In the genomic region with DNA sequence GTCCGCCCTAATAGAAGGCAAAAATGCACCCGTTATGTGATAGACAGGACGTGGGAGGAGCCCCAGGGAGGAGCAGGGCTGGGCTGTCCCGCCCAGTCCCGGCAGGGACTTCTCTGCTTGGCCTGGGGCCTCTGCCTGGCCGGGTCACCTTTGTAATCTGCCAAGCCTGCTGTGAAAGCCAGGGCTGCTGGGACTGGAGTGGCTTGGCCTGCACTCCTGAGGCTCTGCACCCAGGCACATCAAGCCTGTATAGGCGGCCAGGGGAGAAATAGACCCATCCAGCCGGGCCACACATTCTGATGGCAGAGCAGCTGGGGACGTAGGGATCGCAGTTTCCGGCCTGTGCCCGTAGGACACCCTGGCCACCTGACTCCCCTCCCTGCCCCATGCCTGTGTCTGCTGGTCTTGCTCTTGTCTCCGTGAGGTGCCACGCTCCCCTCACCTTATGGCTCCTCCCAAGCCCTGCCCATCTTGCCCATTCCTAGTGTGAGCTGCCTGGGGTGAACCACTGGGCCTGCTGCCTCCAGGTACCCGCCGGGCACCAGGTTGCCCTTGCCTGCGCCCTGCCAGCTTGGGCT, we compare ENCODE assay signal across 13 cellular contexts. TPM values are rescaled to one million over a fixed set of nuclear protein-coding genes. Genes with fewer than 3 reads are reported as not detected.
A peak's percentile ranks its signal among the peaks of the same experiment; 100 is the strongest.
DNase-seq lines count a peak whose midpoint lies in the region; ATAC-seq, FAIRE-seq and TF ChIP-seq lines count a peak whose summit lies in the region.
"Had no signal": no experiment of that assay in that cellular context is flagged by ENCODE, and none has a peak within 500 bp of the region (broad histone marks: within the 10 kb centered on the region; RNA-seq: fewer than 3 reads in every experiment).

No MANE protein-coding gene starts in this region.

- H3K36me3 Mint-ChIP-seq in GM23338 (ENCODE audit: low read depth) (peaks cover 68% of the 10 kb centered on the region), brain (peaks cover 73% of the 10 kb centered on the region)
- peaks cover 100% of the 10 kb centered on the region for H3K36me3 Mint-ChIP-seq in stimulated activated effector memory CD8-positive, alpha-beta T cell treated with anti-CD3 and anti-CD28 coated beads, Interleukin-12 subunit alpha, Interleukin-12 subunit beta, amount 100 ng/mL, for 72 hours

- no peak overlapping the region for H3K4me2 ChIP-seq in GM23338

- H3K27me3 ChIP-seq in GM23338 (ENCODE audit: insufficient read depth): no peaks in the 10 kb centered on the region

- H3K4me3 ChIP-seq in GM23338: no peak overlapping the region
- H3K4me3 ChIP-seq: SK-N-MC had no signal

- peak; percentile 57 for ATAC-seq in GM23338
- no peak for ATAC-seq in stimulated activated effector memory CD8-positive, alpha-beta T cell treated with anti-CD3 and anti-CD28 coated beads, Interleukin-12 subunit alpha, Interleukin-12 subunit beta, amount 100 ng/mL, for 72 hours
- no peak for ATAC-seq in GM21526 (IDR thresholded peaks at IDR 0.05; ENCODE audit: low FRiP score, unreplicated experiment)

- H3K9me3 Mint-ChIP-seq in GM23338: no peaks in the 10 kb centered on the region
- H3K9me3 Mint-ChIP-seq in brain: no peaks in the 10 kb centered on the region
- no peaks in the 10 kb centered on the region for H3K9me3 Mint-ChIP-seq in stimulated activated effector memory CD8-positive, alpha-beta T cell treated with anti-CD3 and anti-CD28 coated beads, Interleukin-12 subunit alpha, Interleukin-12 subunit beta, amount 100 ng/mL, for 72 hours

- FAIRE-seq in HTR-8/SVneo (lab: Jason Lieb, UNC): no peak
- FAIRE-seq: endometrium had no signal

- no peaks in the 10 kb centered on the region for H3K4me1 ChIP-seq in GM23338 (ENCODE audit: insufficient read depth)

- H3K36me3 ChIP-seq in GM23338 (ENCODE audit: insufficient read depth): peaks cover 22% of the 10 kb centered on the region

- H3K27me3 Mint-ChIP-seq in GM23338 (ENCODE audit: insufficient read depth, low read depth, poor library complexity): peaks cover 16% of the 10 kb centered on the region
- H3K27me3 Mint-ChIP-seq in brain: peaks cover 5% of the 10 kb centered on the region

- H3K27ac Mint-ChIP-seq in GM23338 (no peak overlapping the region), brain (peak overlapping the region in 4 of 5 experiments; percentile 35 to 83 (median 58))
- H3K27ac Mint-ChIP-seq in stimulated activated effector memory CD8-positive, alpha-beta T cell treated with anti-CD3 and anti-CD28 coated beads, Interleukin-12 subunit alpha, Interleukin-12 subunit beta, amount 100 ng/mL, for 72 hours: peak overlapping the region; percentile 89

- no peak overlapping the region for H3K4me3 Mint-ChIP-seq in GM23338
- H3K4me3 Mint-ChIP-seq in brain: no peak overlapping the region
- H3K4me3 Mint-ChIP-seq in stimulated activated effector memory CD8-positive, alpha-beta T cell treated with anti-CD3 and anti-CD28 coated beads, Interleukin-12 subunit alpha, Interleukin-12 subunit beta, amount 100 ng/mL, for 72 hours: no peak overlapping the region

- H3K4me1 Mint-ChIP-seq in GM23338 (no peaks in the 10 kb centered on the region), brain (no peaks in the 10 kb centered on the region)
- H3K4me1 Mint-ChIP-seq in stimulated activated effector memory CD8-positive, alpha-beta T cell treated with anti-CD3 and anti-CD28 coated beads, Interleukin-12 subunit alpha, Interleukin-12 subunit beta, amount 100 ng/mL, for 72 hours: peaks cover 7% of the 10 kb centered on the region

- no peaks in the 10 kb centered on the region for H3F3A ChIP-seq in GM23338 (replicated peaks; ENCODE audit: low read depth)

- H4K20me1 ChIP-seq in GM23338 (replicated peaks; ENCODE audit: insufficient read depth): peaks cover 3% of the 10 kb centered on the region; the same call in 1 of the 2 replicates

- no peak for DNase-seq in GM23338 (ENCODE audit: low spot score)
- DNase-seq in hypothalamus (lab: John Stamatoyannopoulos, UW): peak in 27 of 51 donors; percentile 14 to 75 (median 40)
- DNase-seq in stimulated activated effector memory CD8-positive, alpha-beta T cell treated with anti-CD3 and anti-CD28 coated beads, Interleukin-12 subunit alpha, Interleukin-12 subunit beta, amount 100 ng/mL, for 72 hours (ENCODE audit: low spot score in 2 of 2): no peak
- DNase-seq in DMS 273 treated with DMSO at 0.1 percent for 48 hours (lab: John Stamatoyannopoulos, UW): no peak
- no peak for DNase-seq in HTR-8/SVneo (ENCODE audit: insufficient read length, low spot score)
- no peak for DNase-seq in activated T-cell treated with anti-CD3 and anti-CD28 coated beads, Interleukin-2, amount 50 U/mL, for 1 hour
- DNase-seq: activated T-cell treated with anti-CD3 and anti-CD28 coated beads for 4 hours, EL, NCI-H1417 treated with DMSO at 0.1 percent for 48 hours had no signal

- no peak overlapping the region for H2AFZ ChIP-seq in GM23338

- H3K27ac ChIP-seq in GM23338 (ENCODE audit: low read depth): 0 out of 2 replicates have a peak overlapping the region, but pooled peaks have one; percentile 39

- H3K9me2 ChIP-seq in GM23338 (ENCODE audit: insufficient read depth): no peaks in the 10 kb centered on the region

- TF ChIP-seq CTCF in GM23338 (conservative IDR thresholded peaks at IDR 0.05; ENCODE audit: low read depth in 2 of 2) (no peak), brain (conservative IDR thresholded peaks at IDR 0.05) (no peak)

- no peaks in the 10 kb centered on the region for H3K79me2 ChIP-seq in GM23338 (replicated peaks; ENCODE audit: insufficient read depth)

TF ChIP-seq in GM23338, 12 proteins besides CTCF, POLR2A, EP300 and RAD21 (continues in another document):
- TF ChIP-seq POLR2AphosphoS5 (IDR thresholded peaks at IDR 0.05; ENCODE audit: low read depth) (no peak), EZH2phosphoT487 (IDR thresholded peaks at IDR 0.05; ENCODE audit: unreplicated experiment) (no peak), ZNF331 (CRISPR knock-in tag; IDR thresholded peaks at IDR 0.05; ENCODE audit: low read depth) (no peak), ZNF114 (CRISPR knock-in tag; IDR thresholded peaks at IDR 0.05) (no peak), STAT1 (IDR thresholded peaks at IDR 0.05; ENCODE audit: unreplicated experiment) (no peak), JUNB (IDR thresholded peaks at IDR 0.05; ENCODE audit: unreplicated experiment) (no peak)
- TF ChIP-seq, protein P1, sequence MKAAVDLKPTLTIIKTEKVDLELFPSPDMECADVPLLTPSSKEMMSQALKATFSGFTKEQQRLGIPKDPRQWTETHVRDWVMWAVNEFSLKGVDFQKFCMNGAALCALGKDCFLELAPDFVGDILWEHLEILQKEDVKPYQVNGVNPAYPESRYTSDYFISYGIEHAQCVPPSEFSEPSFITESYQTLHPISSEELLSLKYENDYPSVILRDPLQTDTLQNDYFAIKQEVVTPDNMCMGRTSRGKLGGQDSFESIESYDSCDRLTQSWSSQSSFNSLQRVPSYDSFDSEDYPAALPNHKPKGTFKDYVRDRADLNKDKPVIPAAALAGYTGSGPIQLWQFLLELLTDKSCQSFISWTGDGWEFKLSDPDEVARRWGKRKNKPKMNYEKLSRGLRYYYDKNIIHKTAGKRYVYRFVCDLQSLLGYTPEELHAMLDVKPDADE (IDR thresholded peaks at IDR 0.05): no peak

RNA-seq across cellular contexts. Expression of gene DYNC2I2, which starts 28.1 kb away (rescaled TPM):
- total RNA-seq in GM23338 (2014; rRNA removed; shearing (Covaris generic)): 68.4 and 78.3 TPM in 2 replicates
- polyA plus RNA-seq in GM23338 (2016; fragmentation: Nextera tagmentation; extraction: Ambion mirVana): 48.7 and 51.5 TPM in 2 replicates
- 320 TPM for polyA plus RNA-seq in brain (ENCODE audit: insufficient read depth, low read depth, low replicate concordance)

Comparison
In these comparisons a context has a peak if more than half of its experiments do, and no peak if none do; other contexts are left out.
1. DNase-seq: peak in hypothalamus (27 of 51); none in GM23338 (single experiment), stimulated activated effector memory CD8-positive, alpha-beta T cell treated with anti-CD3 and anti-CD28 coated beads, Interleukin-12 subunit alpha, Interleukin-12 subunit beta, amount 100 ng/mL, for 72 hours (0 of 2), DMS 273 treated with DMSO at 0.1 percent for 48 hours (single experiment), HTR-8/SVneo (single experiment) and activated T-cell treated with anti-CD3 and anti-CD28 coated beads, Interleukin-2, amount 50 U/mL, for 1 hour (single experiment).